In genomic region chr9:96157675-96158074, GRCh38 we compare ENCODE assay signal across 16 cellular contexts.
"Had no signal": no experiment of that assay in that cellular context is flagged by ENCODE, and none has a peak within 500 bp of the region (broad histone marks: within the 10 kb centered on the region; RNA-seq: fewer than 3 reads in every experiment).

No MANE protein-coding gene starts in this region.

- H3K36me3 Mint-ChIP-seq: activated naive CD4-positive, alpha-beta T cell treated with anti-CD3 and anti-CD28 coated beads, Interleukin-2, amount 10 ng/mL, durations not matched to agents 7 days and 5 days; immature natural killer cell; mesothelial cell of epicardium had no signal

- H3K9me3 ChIP-seq: ovary had no signal

- H3K27ac ChIP-seq: coronary artery, ovary, tibial artery had no signal

- H3K4me3 Mint-ChIP-seq: activated CD4-positive, alpha-beta T cell treated with anti-CD3 and anti-CD28 coated beads, Interleukin-2, amount 10 ng/mL, durations not matched to agents 7 days and 5 days; activated naive CD4-positive, alpha-beta T cell treated with anti-CD3 and anti-CD28 coated beads, Interleukin-2, amount 10 ng/mL, durations not matched to agents 7 days and 5 days; activated T-cell treated with anti-CD3 and anti-CD28 coated beads, Interleukin-2, amount 50 U/mL, for 24 hours; immature natural killer cell; mesothelial cell of epicardium; neural crest cell had no signal

- H3K27ac Mint-ChIP-seq: activated CD4-positive, alpha-beta T cell treated with anti-CD3 and anti-CD28 coated beads, Interleukin-2, amount 10 ng/mL, durations not matched to agents 7 days and 5 days; activated naive CD4-positive, alpha-beta T cell treated with anti-CD3 and anti-CD28 coated beads, Interleukin-2, amount 10 ng/mL, durations not matched to agents 7 days and 5 days; activated T-cell treated with anti-CD3 and anti-CD28 coated beads, Interleukin-2, amount 50 U/mL, for 24 hours; immature natural killer cell; mesothelial cell of epicardium had no signal

- H3K9me3 Mint-ChIP-seq: activated CD4-positive, alpha-beta T cell treated with anti-CD3 and anti-CD28 coated beads, Interleukin-2, amount 10 ng/mL, durations not matched to agents 7 days and 5 days; activated naive CD4-positive, alpha-beta T cell treated with anti-CD3 and anti-CD28 coated beads, Interleukin-2, amount 10 ng/mL, durations not matched to agents 7 days and 5 days; activated T-cell treated with anti-CD3 and anti-CD28 coated beads, Interleukin-2, amount 50 U/mL, for 24 hours; mesothelial cell of epicardium; neural crest cell had no signal

- H3K36me3 ChIP-seq: ovary, tibial artery had no signal

- H3K27me3 ChIP-seq: ovary, tibial artery had no signal

- DNase-seq: activated CD4-positive, alpha-beta T cell treated with anti-CD3 and anti-CD28 coated beads, Interleukin-2, amount 10 ng/mL, durations not matched to agents 7 days and 5 days; activated naive CD4-positive, alpha-beta T cell treated with anti-CD3 and anti-CD28 coated beads, Interleukin-2, amount 10 ng/mL, durations not matched to agents 7 days and 5 days; central memory CD4-positive, alpha-beta T cell; effector CD4-positive, alpha-beta T cell; foreskin melanocyte; head of caudate nucleus; immature natural killer cell; ovary; stimulated activated CD4-positive, alpha-beta T cell treated with anti-CD3 and anti-CD28 coated beads, Interleukin-12 subunit alpha, Interleukin-12 subunit beta, amount 100 ng/mL, for 4 hours; stimulated activated CD4-positive, alpha-beta T cell treated with anti-CD3 and anti-CD28 coated beads, Interleukin-2, amount 100 ng/mL, for 24 hours; T-helper 9 cell; tibial artery had no signal

- H3K4me3 ChIP-seq: coronary artery, ovary, tibial artery had no signal
